24 cellular contexts compared by ENCODE assay signal in genomic region chr13:22744688-22745452, GRCh38.
DNase-seq lines count a peak whose midpoint lies in the region; ATAC-seq and TF ChIP-seq lines count a peak whose summit lies in the region.
"Had no signal": no experiment of that assay in that cellular context is flagged by ENCODE, and none has a peak within 500 bp of the region (broad histone marks: within the 10 kb centered on the region; RNA-seq: fewer than 3 reads in every experiment).

No MANE protein-coding gene starts in this region.

- DNase-seq in DMS53 treated with DMSO at 0.1 percent for 48 hours (lab: John Stamatoyannopoulos, UW; ENCODE audit: unreplicated experiment) (peak; percentile 84), M059J (ENCODE audit: low read depth) (peak; percentile 12), SK-MEL-5 (ENCODE audit: low read depth, low spot score) (peak; percentile 76), smooth muscle cell (lab: John Stamatoyannopoulos, UW; ENCODE audit: unreplicated experiment) (no peak), epidermal melanocyte (ENCODE audit: insufficient read length, low spot score) (no peak), heart left ventricle (no peak)
- DNase-seq: activated CD4-positive, alpha-beta T cell treated with anti-CD3 and anti-CD28 coated beads for 4 hours; activated T-cell treated with anti-CD3 and anti-CD28 coated beads, Interleukin-2, amount 50 U/mL, for 72 hours; CD4-positive, alpha-beta T cell; DMS79 treated with DMSO at 0.1 percent for 48 hours; foreskin keratinocyte; GM23248; left ventricle myocardium inferior; NCI-H146; NCI-H2171; NCI-H69; SHP77 treated with DMSO at 0.1 percent for 48 hours; sigmoid colon; T-cell; testis had no signal

- ATAC-seq in HG03095 (IDR thresholded peaks at IDR 0.05; ENCODE audit: unreplicated experiment) (no peak), heart left ventricle (no peak)
- ATAC-seq: activated T-cell treated with anti-CD3 and anti-CD28 coated beads, Interleukin-2, amount 50 U/mL, for 72 hours; foreskin keratinocyte; GM12878; T-cell had no signal

- H3K4me3 ChIP-seq in smooth muscle cell: no peak overlapping the region
- H3K4me3 ChIP-seq in heart left ventricle: no peak overlapping the region
- H3K4me3 ChIP-seq: GM12878, GM23248, hepatocyte, left ventricle myocardium inferior, sigmoid colon had no signal

- H3K27me3 ChIP-seq in smooth muscle cell (ENCODE audit: low read depth): no peaks in the 10 kb centered on the region
- no peaks in the 10 kb centered on the region for H3K27me3 ChIP-seq in heart left ventricle
- H3K27me3 ChIP-seq: foreskin keratinocyte, hepatocyte, sigmoid colon, testis had no signal

- H3K9ac ChIP-seq in smooth muscle cell (ENCODE audit: low read depth): no peak overlapping the region
- H3K9ac ChIP-seq: GM23248, parathyroid adenoma had no signal

- in situ Hi-C loops in SK-MEL-5 (cut with HindIII; ENCODE audit: low pct_unique_long_range_greater_than_20kb, low sequenced_read_pairs): no loop called here

- TF ChIP-seq POLR2A in heart left ventricle (IDR thresholded peaks at IDR 0.05): no peak

- H3F3A ChIP-seq in smooth muscle cell (ENCODE audit: low read depth): no peaks in the 10 kb centered on the region

- H3K4me2 ChIP-seq in smooth muscle cell: no peak overlapping the region
- H3K4me2 ChIP-seq: hepatocyte had no signal

- H4K20me1 ChIP-seq in smooth muscle cell (ENCODE audit: low read depth): no peaks in the 10 kb centered on the region

- H3K4me1 ChIP-seq in smooth muscle cell (ENCODE audit: low read depth): no peaks in the 10 kb centered on the region
- no peaks in the 10 kb centered on the region for H3K4me1 ChIP-seq in heart left ventricle
- H3K4me1 ChIP-seq: foreskin keratinocyte, left ventricle myocardium inferior, parathyroid adenoma, sigmoid colon, testis had no signal

- 87% methylated on average over 24 of the region's 24 CpGs for WGBS in smooth muscle cell (ENCODE audit: low lambda C conversion rate)
- WGBS in heart left ventricle, 4 donors: 85 to 88% (median 86%) methylated on average over 23 to 24 of the region's 24 CpGs

- H3K79me2 ChIP-seq in smooth muscle cell (ENCODE audit: low read depth): no peaks in the 10 kb centered on the region
- H3K79me2 ChIP-seq: hepatocyte, parathyroid adenoma had no signal

- TF ChIP-seq CTCF in smooth muscle cell (IDR thresholded peaks at IDR 0.05; ENCODE audit: borderline replicate concordance, insufficient read depth, poor library complexity, severe bottlenecking) (no peak), heart left ventricle (IDR thresholded peaks at IDR 0.05) (no peak)

- intact Hi-C loops in heart left ventricle (cut with DNase I): no loop called here

- H3K9me3 ChIP-seq in smooth muscle cell (replicated peaks; ENCODE audit: low read depth) (no peaks in the 10 kb centered on the region), heart left ventricle (peaks cover 0 to 16% (median 0%) of the 10 kb centered on the region in 12 donors)
- H3K9me3 ChIP-seq: testis had no signal

- peak overlapping the region; percentile 51 for H2AFZ ChIP-seq in smooth muscle cell (ENCODE audit: low read depth)
- H2AFZ ChIP-seq: GM23248, hepatocyte, parathyroid adenoma had no signal

- H3K36me3 ChIP-seq in smooth muscle cell (ENCODE audit: low read depth): no peaks in the 10 kb centered on the region
- no peaks in the 10 kb centered on the region for H3K36me3 ChIP-seq in heart left ventricle
- H3K36me3 ChIP-seq: left ventricle myocardium inferior, sigmoid colon had no signal

- H3K27ac ChIP-seq in smooth muscle cell (ENCODE audit: low read depth) (no peak overlapping the region), heart left ventricle (no peak overlapping the region)
- H3K27ac ChIP-seq: foreskin keratinocyte, GM23248, hepatocyte, left ventricle myocardium inferior, parathyroid adenoma, sigmoid colon, testis had no signal

Comparison
In these comparisons a context has a peak if more than half of its experiments do, and no peak if none do; other contexts are left out.
1. DNase-seq: peak in DMS53 treated with DMSO at 0.1 percent for 48 hours (single experiment), M059J (single experiment) and SK-MEL-5 (single experiment); none in smooth muscle cell (single experiment), epidermal melanocyte (single experiment) and heart left ventricle (0 of 5).